ENCODE assay signal across 14 cellular contexts in the genomic region with DNA sequence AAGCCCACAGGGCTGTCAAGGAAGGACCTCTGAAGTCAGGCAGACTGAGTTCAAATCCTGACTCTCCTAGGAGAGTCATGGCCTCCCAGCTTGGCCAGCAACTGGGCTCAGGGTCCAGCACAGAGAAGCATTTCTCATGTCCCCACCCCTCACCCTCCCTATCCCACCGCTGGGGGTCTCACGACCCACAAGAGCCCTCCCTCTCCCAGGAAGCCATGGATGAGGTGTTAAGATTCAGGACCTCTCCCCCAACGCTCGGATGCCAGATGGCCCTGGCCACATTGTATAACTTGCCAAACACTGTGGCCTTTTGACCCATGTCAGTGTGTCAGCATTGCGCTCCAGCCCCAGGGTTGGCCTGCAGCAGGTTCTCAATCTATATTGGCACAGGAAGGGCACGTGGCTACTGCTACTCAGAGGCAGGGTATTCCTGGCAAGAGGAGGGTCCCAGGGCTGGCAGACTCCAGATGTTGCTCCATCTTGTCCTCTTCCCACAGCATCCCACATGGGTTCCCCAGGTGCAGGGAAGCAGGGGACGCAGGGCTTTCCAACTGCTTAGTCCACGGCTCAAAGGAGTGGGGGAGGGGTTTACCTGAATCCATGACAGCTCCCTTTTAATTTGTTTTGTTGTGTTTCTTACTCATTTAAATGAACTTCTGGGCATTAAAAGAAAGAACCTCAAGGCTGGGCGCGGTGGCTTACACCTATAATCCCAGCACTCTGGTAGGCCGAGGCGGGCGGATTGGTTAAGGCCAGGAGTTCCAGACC. TPM values are rescaled to one million over a fixed set of nuclear protein-coding genes. Genes with fewer than 3 reads are reported as not detected.
DNase-seq lines count a peak whose midpoint lies in the region; ATAC-seq and TF ChIP-seq lines count a peak whose summit lies in the region.
"Had no signal": no experiment of that assay in that cellular context is flagged by ENCODE, and none has a peak within 500 bp of the region (broad histone marks: within the 10 kb centered on the region; RNA-seq: fewer than 3 reads in every experiment).

No MANE protein-coding gene starts in this region.

- H3K27ac Mint-ChIP-seq in progenitor cell of endocrine pancreas: peak overlapping the region; percentile 41

- H2AFZ ChIP-seq in SK-N-SH (ENCODE audit: low read depth) (no peak overlapping the region), Loucy (ENCODE audit: low read length) (no peak overlapping the region)

- DNase-seq in SK-N-SH (peak; percentile 46), progenitor cell of endocrine pancreas (ENCODE audit: low spot score, unreplicated experiment) (no peak), NCI-H446 (lab: John Stamatoyannopoulos, UW) (no peak), NCI-H2196 treated with DMSO at 0.1 percent for 48 hours (lab: John Stamatoyannopoulos, UW; ENCODE audit: unreplicated experiment) (no peak), spleen (no peak)
- DNase-seq: activated CD4-positive, alpha-beta T cell treated with anti-CD3 and anti-CD28 coated beads for 4 hours; DMS53; NCI-H1105; NCI-H524 had no signal

- ATAC-seq in SK-N-SH treated with all-trans-retinoic acid at 6 μM for 48 hours: no peak

- H4K20me1 ChIP-seq in SK-N-SH (ENCODE audit: insufficient read depth): no peaks in the 10 kb centered on the region
- peaks cover 95% of the 10 kb centered on the region for H4K20me1 ChIP-seq in Loucy (ENCODE audit: insufficient read depth, low read length, poor library complexity, severe bottlenecking)

- no peaks in the 10 kb centered on the region for H3K36me3 Mint-ChIP-seq in progenitor cell of endocrine pancreas (ENCODE audit: insufficient read depth)

- peak overlapping the region; percentile 51 to 84 for H3K27ac ChIP-seq in SK-N-SH (ENCODE audit: low read depth in 2 of 2, low read length in 1 of 2)
- peak overlapping the region; percentile 36 for H3K27ac ChIP-seq in ectodermal cell (ENCODE audit: insufficient read depth, low read depth, low read length, poor library complexity, severe bottlenecking)
- H3K27ac ChIP-seq in spleen: peak overlapping the region in 2 of 8 donors; percentile 16 to 31
- H3K27ac ChIP-seq: 22Rv1, HL-60 had no signal

- no peak for TF ChIP-seq RAD21 in SK-N-SH (IDR thresholded peaks at IDR 0.05; ENCODE audit: low read length)

- 81% methylated on average over 11 of the region's 13 CpGs for WGBS in SK-N-SH (ENCODE audit: low lambda C conversion rate)
- WGBS in ectodermal cell, 2 experiments: 75% methylated on average over 13 of the region's 13 CpGs
- 78 to 89% (median 86%) methylated on average over 12 to 13 of the region's 13 CpGs for WGBS in spleen, 5 donors

- H3K27me3 Mint-ChIP-seq in progenitor cell of endocrine pancreas: no peaks in the 10 kb centered on the region

- H3K4me2 ChIP-seq in SK-N-SH: 0 out of 2 replicates have a peak overlapping the region, but pooled peaks have one; percentile 3
- H3K4me2 ChIP-seq in Loucy (ENCODE audit: low read depth, low read length, poor library complexity, severe bottlenecking): peak overlapping the region; percentile 14

- no peak overlapping the region for H3K4me3 Mint-ChIP-seq in progenitor cell of endocrine pancreas (ENCODE audit: low read depth)

- TF ChIP-seq EP300 in SK-N-SH (IDR thresholded peaks at IDR 0.05; ENCODE audit: borderline replicate concordance in 1 of 2, low read depth in 1 of 2, low read length in 1 of 2): no peak; a peak in 1 of 4 replicates

- no peak for TF ChIP-seq CTCF in SK-N-SH (IDR thresholded peaks at IDR 0.05)
- no peak for TF ChIP-seq CTCF in Loucy (conservative IDR thresholded peaks at IDR 0.05; ENCODE audit: low read length)
- no peak for TF ChIP-seq CTCF in progenitor cell of endocrine pancreas (IDR thresholded peaks at IDR 0.05; ENCODE audit: unreplicated experiment)
- TF ChIP-seq CTCF in spleen (IDR thresholded peaks at IDR 0.05 in 8 of 11, conservative IDR thresholded peaks at IDR 0.05 in 3 of 11): no peak

- H3K27me3 ChIP-seq in SK-N-SH (ENCODE audit: insufficient read depth) (no peaks in the 10 kb centered on the region), Loucy (ENCODE audit: insufficient read depth, low read length, poor library complexity, severe bottlenecking) (no peaks in the 10 kb centered on the region), ectodermal cell (ENCODE audit: control insufficient read depth, insufficient read depth, low read length, poor library complexity, severe bottlenecking) (no peaks in the 10 kb centered on the region), spleen (replicated peaks in 1 of 7) (no peaks in the 10 kb centered on the region)

- H3K9me3 ChIP-seq in SK-N-SH (no peaks in the 10 kb centered on the region), Loucy (ENCODE audit: insufficient read depth, low read depth, low read length) (no peaks in the 10 kb centered on the region), ectodermal cell (ENCODE audit: control insufficient read depth, low read length) (no peaks in the 10 kb centered on the region), spleen (no peaks in the 10 kb centered on the region)

- POLR2A ChIA-PET in SK-N-SH (lab: Yijun Ruan, JAX): interaction anchor here (0.6 kb wide), 2 partner anchors 11 to 344 kb away, joined by 3 to 4 read pairs; no protein-coding TSS in a partner anchor

- CTCF ChIA-PET in SK-N-SH (lab: Yijun Ruan, JAX): interaction anchor here (2.2 to 5.6 kb wide), 3 partner anchors 10 to 125 kb away, joined by 6 to 32 read pairs (median 7); no protein-coding TSS in a partner anchor

- peaks cover 48 to 81% of the 10 kb centered on the region in 2 experiments for H3K4me1 ChIP-seq in SK-N-SH (ENCODE audit: control insufficient read depth in 1 of 2, insufficient read depth in 2 of 2, low read depth in 1 of 2, low read length in 1 of 2)
- peaks cover 63% of the 10 kb centered on the region for H3K4me1 ChIP-seq in Loucy (ENCODE audit: insufficient read depth, low read length, poor library complexity, severe bottlenecking)
- peaks cover 70% of the 10 kb centered on the region for H3K4me1 ChIP-seq in ectodermal cell (ENCODE audit: control insufficient read depth, insufficient read depth, low read length)
- H3K4me1 ChIP-seq in spleen: peaks cover 47 to 100% (median 94%) of the 10 kb centered on the region in 6 donors

- intact Hi-C loops in spleen (cut with DNase I; ENCODE audit: low total_unique reads): no loop called here

- H3K36me3 ChIP-seq in SK-N-SH (replicated peaks in 1 of 2; ENCODE audit: control insufficient read depth in 1 of 2, insufficient read depth in 2 of 2, low read length in 1 of 2) (peaks cover 0 to 6% of the 10 kb centered on the region in 2 experiments), Loucy (ENCODE audit: insufficient read depth, low read length) (peaks cover 43% of the 10 kb centered on the region; the same call in 1 of the 2 replicates), ectodermal cell (ENCODE audit: control insufficient read depth, insufficient read depth, low read length) (peaks cover 36% of the 10 kb centered on the region), spleen (peaks cover 0 to 17% (median under 1%) of the 10 kb centered on the region in 6 donors)

- no peak overlapping the region for H3K4me3 ChIP-seq in SK-N-SH (ENCODE audit: low read depth in 2 of 2, low read length in 1 of 2)
- no peak overlapping the region for H3K4me3 ChIP-seq in Loucy (ENCODE audit: low read length, poor library complexity, severe bottlenecking)
- no peak overlapping the region for H3K4me3 ChIP-seq in ectodermal cell (ENCODE audit: insufficient read depth, low read depth, low read length)
- no peak overlapping the region for H3K4me3 ChIP-seq in spleen

- no peak overlapping the region for H3K9ac ChIP-seq in SK-N-SH
- H3K9ac ChIP-seq in Loucy (ENCODE audit: low read depth, low read length, poor library complexity, severe bottlenecking): no peak overlapping the region

- TF ChIP-seq POLR2A in spleen (IDR thresholded peaks at IDR 0.05): no peak

- no peaks in the 10 kb centered on the region for H3K9me3 Mint-ChIP-seq in progenitor cell of endocrine pancreas (ENCODE audit: low read depth)

- H3K9me2 ChIP-seq in SK-N-SH (no peaks in the 10 kb centered on the region), Loucy (replicated peaks; ENCODE audit: low read depth, low read length) (no peaks in the 10 kb centered on the region)

- peaks cover 96% of the 10 kb centered on the region for H3K79me2 ChIP-seq in SK-N-SH (ENCODE audit: insufficient read depth)
- peaks cover 100% of the 10 kb centered on the region for H3K79me2 ChIP-seq in Loucy (ENCODE audit: insufficient read depth, low read length)

- H3K4me1 Mint-ChIP-seq in progenitor cell of endocrine pancreas (ENCODE audit: low read depth): peaks cover 10% of the 10 kb centered on the region

- H3F3A ChIP-seq in SK-N-SH (replicated peaks; ENCODE audit: insufficient read depth): peaks cover 18% of the 10 kb centered on the region
- no peaks in the 10 kb centered on the region for H3F3A ChIP-seq in Loucy (ENCODE audit: low read depth)

TF ChIP-seq in SK-N-SH, 30 proteins besides CTCF, POLR2A, EP300 and RAD21 (continues in another document):
- TF ChIP-seq POLR2AphosphoS5 (IDR thresholded peaks at IDR 0.05; ENCODE audit: low read depth, low read length): no peak
- no peak for TF ChIP-seq EZH2phosphoT487 (IDR thresholded peaks at IDR 0.05; ENCODE audit: borderline replicate concordance, low read depth)

TF ChIP-seq in SK-N-SH treated with all-trans-retinoic acid at 6 μM for 48 hours, 23 proteins besides CTCF, POLR2A, EP300 and RAD21 (continues in another document):
- TF ChIP-seq, protein P1, sequence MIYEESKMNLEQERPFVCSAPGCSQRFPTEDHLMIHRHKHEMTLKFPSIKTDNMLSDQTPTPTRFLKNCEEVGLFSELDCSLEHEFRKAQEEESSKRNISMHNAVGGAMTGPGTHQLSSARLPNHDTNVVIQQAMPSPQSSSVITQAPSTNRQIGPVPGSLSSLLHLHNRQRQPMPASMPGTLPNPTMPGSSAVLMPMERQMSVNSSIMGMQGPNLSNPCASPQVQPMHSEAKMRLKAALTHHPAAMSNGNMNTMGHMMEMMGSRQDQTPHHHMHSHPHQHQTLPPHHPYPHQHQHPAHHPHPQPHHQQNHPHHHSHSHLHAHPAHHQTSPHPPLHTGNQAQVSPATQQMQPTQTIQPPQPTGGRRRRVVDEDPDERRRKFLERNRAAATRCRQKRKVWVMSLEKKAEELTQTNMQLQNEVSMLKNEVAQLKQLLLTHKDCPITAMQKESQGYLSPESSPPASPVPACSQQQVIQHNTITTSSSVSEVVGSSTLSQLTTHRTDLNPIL (CRISPR knock-in tag; IDR thresholded peaks at IDR 0.05; ENCODE audit: low read depth): no peak

RNA-seq across cellular contexts. Expression of a gene that starts 10.5 kb away (rescaled TPM):
- 50.5 and 63.8 TPM in 2 replicates for polyA plus RNA-seq in SK-N-SH (2012; rRNA removed)
- 26.8 and 43.4 TPM in 2 replicates for polyA plus RNA-seq in SK-N-SH (2012; cell fraction: cytosol; rRNA removed)
- polyA plus RNA-seq in SK-N-SH (2012; cell fraction: nucleus; rRNA removed): 110 and 122 TPM in 2 replicates
- 162 TPM for polyA plus RNA-seq in ectodermal cell (2013, experiment 1 of 4)
- polyA plus RNA-seq in ectodermal cell (2013, experiment 2 of 4): 192 TPM
- polyA plus RNA-seq in ectodermal cell (2013, experiment 3 of 4): 137 TPM
- polyA plus RNA-seq in ectodermal cell (2013, experiment 4 of 4): 147 TPM
- total RNA-seq in progenitor cell of endocrine pancreas: 49.7 and 54.7 TPM in 2 replicates
- total RNA-seq in spleen: 100 to 1,000 TPM in 3 of 7 donors, 10 to 100 TPM in 4; 26.2 to 142 (median 83.1) TPM
- polyA plus RNA-seq in spleen: 10 to 100 TPM; 18.3 to 31.0 (median 19.5) TPM
